ENCODE assay signal across 1 cellular context in the genomic region with DNA sequence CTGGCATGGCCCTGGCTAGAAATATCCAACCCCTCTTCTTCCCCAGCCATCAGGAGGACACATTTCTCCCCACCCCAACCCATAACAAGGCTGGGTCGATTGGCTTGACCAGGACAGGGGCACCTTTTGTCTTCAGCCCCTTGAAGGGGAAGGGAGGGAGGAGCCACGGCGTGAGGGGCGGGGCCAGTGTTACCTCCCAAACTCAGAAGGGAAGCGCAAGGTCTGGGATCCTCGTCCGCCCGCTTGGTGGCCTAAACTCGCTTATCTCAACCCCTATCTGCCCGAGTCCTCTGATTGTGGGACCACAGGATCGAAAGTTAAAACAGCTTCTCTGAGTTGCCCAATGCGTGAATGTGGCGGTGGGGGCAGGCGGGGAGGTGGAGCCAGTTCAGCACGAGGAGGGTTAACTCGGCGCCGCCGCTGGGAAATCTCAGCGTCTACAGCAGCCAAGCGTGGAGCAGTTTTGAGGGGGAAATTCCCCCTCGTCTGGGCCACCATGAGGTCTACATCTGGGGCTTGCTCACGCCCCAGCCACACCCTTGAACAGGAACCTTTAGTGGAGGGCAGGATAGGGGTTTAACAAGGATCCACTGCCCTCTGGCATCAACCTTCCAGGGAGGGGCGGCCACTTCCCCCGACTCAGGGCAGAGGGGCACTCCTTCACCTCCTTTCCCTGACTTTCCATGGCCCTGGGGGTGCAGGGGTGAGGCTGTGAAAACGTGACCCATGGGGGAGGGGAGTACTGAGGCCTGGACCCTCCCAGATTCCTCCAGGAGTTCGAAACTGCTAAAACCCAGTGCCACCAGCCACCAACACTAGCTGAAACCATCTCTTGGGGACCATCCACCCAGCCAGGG.
TF ChIP-seq lines count a peak whose summit lies in the region.

No MANE protein-coding gene starts in this region.

TF ChIP-seq in GM12878, 131 proteins besides CTCF, POLR2A, EP300 and RAD21 (continued from another document and continues in another):
- TF ChIP-seq, protein P1, sequence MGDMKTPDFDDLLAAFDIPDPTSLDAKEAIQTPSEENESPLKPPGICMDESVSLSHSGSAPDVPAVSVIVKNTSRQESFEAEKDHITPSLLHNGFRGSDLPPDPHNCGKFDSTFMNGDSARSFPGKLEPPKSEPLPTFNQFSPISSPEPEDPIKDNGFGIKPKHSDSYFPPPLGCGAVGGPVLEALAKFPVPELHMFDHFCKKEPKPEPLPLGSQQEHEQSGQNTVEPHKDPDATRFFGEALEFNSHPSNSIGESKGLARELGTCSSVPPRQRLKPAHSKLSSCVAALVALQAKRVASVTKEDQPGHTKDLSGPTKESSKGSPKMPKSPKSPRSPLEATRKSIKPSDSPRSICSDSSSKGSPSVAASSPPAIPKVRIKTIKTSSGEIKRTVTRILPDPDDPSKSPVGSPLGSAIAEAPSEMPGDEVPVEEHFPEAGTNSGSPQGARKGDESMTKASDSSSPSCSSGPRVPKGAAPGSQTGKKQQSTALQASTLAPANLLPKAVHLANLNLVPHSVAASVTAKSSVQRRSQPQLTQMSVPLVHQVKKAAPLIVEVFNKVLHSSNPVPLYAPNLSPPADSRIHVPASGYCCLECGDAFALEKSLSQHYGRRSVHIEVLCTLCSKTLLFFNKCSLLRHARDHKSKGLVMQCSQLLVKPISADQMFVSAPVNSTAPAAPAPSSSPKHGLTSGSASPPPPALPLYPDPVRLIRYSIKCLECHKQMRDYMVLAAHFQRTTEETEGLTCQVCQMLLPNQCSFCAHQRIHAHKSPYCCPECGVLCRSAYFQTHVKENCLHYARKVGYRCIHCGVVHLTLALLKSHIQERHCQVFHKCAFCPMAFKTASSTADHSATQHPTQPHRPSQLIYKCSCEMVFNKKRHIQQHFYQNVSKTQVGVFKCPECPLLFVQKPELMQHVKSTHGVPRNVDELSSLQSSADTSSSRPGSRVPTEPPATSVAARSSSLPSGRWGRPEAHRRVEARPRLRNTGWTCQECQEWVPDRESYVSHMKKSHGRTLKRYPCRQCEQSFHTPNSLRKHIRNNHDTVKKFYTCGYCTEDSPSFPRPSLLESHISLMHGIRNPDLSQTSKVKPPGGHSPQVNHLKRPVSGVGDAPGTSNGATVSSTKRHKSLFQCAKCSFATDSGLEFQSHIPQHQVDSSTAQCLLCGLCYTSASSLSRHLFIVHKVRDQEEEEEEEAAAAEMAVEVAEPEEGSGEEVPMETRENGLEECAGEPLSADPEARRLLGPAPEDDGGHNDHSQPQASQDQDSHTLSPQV (IDR thresholded peaks at IDR 0.05), result no peak
- TF ChIP-seq, protein P2, sequence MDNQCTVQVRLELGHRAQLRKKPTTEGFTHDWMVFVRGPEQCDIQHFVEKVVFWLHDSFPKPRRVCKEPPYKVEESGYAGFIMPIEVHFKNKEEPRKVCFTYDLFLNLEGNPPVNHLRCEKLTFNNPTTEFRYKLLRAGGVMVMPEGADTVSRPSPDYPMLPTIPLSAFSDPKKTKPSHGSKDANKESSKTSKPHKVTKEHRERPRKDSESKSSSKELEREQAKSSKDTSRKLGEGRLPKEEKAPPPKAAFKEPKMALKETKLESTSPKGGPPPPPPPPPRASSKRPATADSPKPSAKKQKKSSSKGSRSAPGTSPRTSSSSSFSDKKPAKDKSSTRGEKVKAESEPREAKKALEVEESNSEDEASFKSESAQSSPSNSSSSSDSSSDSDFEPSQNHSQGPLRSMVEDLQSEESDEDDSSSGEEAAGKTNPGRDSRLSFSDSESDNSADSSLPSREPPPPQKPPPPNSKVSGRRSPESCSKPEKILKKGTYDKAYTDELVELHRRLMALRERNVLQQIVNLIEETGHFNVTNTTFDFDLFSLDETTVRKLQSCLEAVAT (IDR thresholded peaks at IDR 0.05), result 0 out of 2 replicates have a peak, but pooled peaks have one; percentile 8
- TF ChIP-seq, protein P3, sequence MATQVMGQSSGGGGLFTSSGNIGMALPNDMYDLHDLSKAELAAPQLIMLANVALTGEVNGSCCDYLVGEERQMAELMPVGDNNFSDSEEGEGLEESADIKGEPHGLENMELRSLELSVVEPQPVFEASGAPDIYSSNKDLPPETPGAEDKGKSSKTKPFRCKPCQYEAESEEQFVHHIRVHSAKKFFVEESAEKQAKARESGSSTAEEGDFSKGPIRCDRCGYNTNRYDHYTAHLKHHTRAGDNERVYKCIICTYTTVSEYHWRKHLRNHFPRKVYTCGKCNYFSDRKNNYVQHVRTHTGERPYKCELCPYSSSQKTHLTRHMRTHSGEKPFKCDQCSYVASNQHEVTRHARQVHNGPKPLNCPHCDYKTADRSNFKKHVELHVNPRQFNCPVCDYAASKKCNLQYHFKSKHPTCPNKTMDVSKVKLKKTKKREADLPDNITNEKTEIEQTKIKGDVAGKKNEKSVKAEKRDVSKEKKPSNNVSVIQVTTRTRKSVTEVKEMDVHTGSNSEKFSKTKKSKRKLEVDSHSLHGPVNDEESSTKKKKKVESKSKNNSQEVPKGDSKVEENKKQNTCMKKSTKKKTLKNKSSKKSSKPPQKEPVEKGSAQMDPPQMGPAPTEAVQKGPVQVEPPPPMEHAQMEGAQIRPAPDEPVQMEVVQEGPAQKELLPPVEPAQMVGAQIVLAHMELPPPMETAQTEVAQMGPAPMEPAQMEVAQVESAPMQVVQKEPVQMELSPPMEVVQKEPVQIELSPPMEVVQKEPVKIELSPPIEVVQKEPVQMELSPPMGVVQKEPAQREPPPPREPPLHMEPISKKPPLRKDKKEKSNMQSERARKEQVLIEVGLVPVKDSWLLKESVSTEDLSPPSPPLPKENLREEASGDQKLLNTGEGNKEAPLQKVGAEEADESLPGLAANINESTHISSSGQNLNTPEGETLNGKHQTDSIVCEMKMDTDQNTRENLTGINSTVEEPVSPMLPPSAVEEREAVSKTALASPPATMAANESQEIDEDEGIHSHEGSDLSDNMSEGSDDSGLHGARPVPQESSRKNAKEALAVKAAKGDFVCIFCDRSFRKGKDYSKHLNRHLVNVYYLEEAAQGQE (IDR thresholded peaks at IDR 0.05; ENCODE audit: low read depth, low read length), result no peak
- no peak for TF ChIP-seq BCL11A (IDR thresholded peaks at IDR 0.05; ENCODE audit: low read depth, low read length)
- TF ChIP-seq SUZ12 (IDR thresholded peaks at IDR 0.05; ENCODE audit: unreplicated experiment), result no peak
- TF ChIP-seq RFX5 (IDR thresholded peaks at IDR 0.05; ENCODE audit: low read depth, low read length), result no peak
- peak; percentile 44; the same call in 1 of the 2 replicates for TF ChIP-seq EED (IDR thresholded peaks at IDR 0.05; ENCODE audit: low read depth)
- TF ChIP-seq, protein P4, sequence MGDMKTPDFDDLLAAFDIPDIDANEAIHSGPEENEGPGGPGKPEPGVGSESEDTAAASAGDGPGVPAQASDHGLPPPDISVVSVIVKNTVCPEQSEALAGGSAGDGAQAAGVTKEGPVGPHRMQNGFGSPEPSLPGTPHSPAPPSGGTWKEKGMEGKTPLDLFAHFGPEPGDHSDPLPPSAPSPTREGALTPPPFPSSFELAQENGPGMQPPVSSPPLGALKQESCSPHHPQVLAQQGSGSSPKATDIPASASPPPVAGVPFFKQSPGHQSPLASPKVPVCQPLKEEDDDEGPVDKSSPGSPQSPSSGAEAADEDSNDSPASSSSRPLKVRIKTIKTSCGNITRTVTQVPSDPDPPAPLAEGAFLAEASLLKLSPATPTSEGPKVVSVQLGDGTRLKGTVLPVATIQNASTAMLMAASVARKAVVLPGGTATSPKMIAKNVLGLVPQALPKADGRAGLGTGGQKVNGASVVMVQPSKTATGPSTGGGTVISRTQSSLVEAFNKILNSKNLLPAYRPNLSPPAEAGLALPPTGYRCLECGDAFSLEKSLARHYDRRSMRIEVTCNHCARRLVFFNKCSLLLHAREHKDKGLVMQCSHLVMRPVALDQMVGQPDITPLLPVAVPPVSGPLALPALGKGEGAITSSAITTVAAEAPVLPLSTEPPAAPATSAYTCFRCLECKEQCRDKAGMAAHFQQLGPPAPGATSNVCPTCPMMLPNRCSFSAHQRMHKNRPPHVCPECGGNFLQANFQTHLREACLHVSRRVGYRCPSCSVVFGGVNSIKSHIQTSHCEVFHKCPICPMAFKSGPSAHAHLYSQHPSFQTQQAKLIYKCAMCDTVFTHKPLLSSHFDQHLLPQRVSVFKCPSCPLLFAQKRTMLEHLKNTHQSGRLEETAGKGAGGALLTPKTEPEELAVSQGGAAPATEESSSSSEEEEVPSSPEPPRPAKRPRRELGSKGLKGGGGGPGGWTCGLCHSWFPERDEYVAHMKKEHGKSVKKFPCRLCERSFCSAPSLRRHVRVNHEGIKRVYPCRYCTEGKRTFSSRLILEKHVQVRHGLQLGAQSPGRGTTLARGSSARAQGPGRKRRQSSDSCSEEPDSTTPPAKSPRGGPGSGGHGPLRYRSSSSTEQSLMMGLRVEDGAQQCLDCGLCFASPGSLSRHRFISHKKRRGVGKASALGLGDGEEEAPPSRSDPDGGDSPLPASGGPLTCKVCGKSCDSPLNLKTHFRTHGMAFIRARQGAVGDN (IDR thresholded peaks at IDR 0.05), result no peak
- TF ChIP-seq SP1 (IDR thresholded peaks at IDR 0.05; ENCODE audit: low read depth, low read length), result no peak
- TF ChIP-seq POLR2AphosphoS2 (IDR thresholded peaks at IDR 0.05; ENCODE audit: low read depth, low read length), result no peak
- TF ChIP-seq, protein P5, sequence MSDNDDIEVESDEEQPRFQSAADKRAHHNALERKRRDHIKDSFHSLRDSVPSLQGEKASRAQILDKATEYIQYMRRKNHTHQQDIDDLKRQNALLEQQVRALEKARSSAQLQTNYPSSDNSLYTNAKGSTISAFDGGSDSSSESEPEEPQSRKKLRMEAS (IDR thresholded peaks at IDR 0.05; ENCODE audit: low read depth, low read length), result no peak
- TF ChIP-seq FOXK2 (IDR thresholded peaks at IDR 0.05), result no peak
- TF ChIP-seq, protein P6, sequence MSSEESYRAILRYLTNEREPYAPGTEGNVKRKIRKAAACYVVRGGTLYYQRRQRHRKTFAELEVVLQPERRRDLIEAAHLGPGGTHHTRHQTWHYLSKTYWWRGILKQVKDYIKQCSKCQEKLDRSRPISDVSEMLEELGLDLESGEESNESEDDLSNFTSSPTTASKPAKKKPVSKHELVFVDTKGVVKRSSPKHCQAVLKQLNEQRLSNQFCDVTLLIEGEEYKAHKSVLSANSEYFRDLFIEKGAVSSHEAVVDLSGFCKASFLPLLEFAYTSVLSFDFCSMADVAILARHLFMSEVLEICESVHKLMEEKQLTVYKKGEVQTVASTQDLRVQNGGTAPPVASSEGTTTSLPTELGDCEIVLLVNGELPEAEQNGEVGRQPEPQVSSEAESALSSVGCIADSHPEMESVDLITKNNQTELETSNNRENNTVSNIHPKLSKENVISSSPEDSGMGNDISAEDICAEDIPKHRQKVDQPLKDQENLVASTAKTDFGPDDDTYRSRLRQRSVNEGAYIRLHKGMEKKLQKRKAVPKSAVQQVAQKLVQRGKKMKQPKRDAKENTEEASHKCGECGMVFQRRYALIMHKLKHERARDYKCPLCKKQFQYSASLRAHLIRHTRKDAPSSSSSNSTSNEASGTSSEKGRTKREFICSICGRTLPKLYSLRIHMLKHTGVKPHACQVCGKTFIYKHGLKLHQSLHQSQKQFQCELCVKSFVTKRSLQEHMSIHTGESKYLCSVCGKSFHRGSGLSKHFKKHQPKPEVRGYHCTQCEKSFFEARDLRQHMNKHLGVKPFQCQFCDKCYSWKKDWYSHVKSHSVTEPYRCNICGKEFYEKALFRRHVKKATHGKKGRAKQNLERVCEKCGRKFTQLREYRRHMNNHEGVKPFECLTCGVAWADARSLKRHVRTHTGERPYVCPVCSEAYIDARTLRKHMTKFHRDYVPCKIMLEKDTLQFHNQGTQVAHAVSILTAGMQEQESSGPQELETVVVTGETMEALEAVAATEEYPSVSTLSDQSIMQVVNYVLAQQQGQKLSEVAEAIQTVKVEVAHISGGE (CRISPR knock-in tag; IDR thresholded peaks at IDR 0.05), result no peak
- TF ChIP-seq SIN3A (IDR thresholded peaks at IDR 0.05; ENCODE audit: low read depth, low read length), result no peak; the same call in 1 of the 2 replicates
- TF ChIP-seq JUND (IDR thresholded peaks at IDR 0.05; ENCODE audit: low read depth, low read length), result no peak
- TF ChIP-seq, protein P7, sequence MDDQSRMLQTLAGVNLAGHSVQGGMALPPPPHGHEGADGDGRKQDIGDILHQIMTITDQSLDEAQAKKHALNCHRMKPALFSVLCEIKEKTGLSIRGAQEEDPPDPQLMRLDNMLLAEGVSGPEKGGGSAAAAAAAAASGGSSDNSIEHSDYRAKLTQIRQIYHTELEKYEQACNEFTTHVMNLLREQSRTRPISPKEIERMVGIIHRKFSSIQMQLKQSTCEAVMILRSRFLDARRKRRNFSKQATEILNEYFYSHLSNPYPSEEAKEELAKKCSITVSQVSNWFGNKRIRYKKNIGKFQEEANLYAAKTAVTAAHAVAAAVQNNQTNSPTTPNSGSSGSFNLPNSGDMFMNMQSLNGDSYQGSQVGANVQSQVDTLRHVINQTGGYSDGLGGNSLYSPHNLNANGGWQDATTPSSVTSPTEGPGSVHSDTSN (IDR thresholded peaks at IDR 0.05; ENCODE audit: insufficient replicate concordance, low read depth, low read length), result no peak
- no peak for TF ChIP-seq KDM1A (IDR thresholded peaks at IDR 0.05; ENCODE audit: borderline replicate concordance)
- no peak for TF ChIP-seq NR2C2 (IDR thresholded peaks at IDR 0.05; ENCODE audit: borderline replicate concordance, control insufficient read depth, insufficient read length, low read depth)
- TF ChIP-seq PAX8 (IDR thresholded peaks at IDR 0.05), result no peak
- no peak for TF ChIP-seq SPI1 (IDR thresholded peaks at IDR 0.05; ENCODE audit: borderline replicate concordance, insufficient read depth, low read depth, low read length)
- TF ChIP-seq, protein P8, sequence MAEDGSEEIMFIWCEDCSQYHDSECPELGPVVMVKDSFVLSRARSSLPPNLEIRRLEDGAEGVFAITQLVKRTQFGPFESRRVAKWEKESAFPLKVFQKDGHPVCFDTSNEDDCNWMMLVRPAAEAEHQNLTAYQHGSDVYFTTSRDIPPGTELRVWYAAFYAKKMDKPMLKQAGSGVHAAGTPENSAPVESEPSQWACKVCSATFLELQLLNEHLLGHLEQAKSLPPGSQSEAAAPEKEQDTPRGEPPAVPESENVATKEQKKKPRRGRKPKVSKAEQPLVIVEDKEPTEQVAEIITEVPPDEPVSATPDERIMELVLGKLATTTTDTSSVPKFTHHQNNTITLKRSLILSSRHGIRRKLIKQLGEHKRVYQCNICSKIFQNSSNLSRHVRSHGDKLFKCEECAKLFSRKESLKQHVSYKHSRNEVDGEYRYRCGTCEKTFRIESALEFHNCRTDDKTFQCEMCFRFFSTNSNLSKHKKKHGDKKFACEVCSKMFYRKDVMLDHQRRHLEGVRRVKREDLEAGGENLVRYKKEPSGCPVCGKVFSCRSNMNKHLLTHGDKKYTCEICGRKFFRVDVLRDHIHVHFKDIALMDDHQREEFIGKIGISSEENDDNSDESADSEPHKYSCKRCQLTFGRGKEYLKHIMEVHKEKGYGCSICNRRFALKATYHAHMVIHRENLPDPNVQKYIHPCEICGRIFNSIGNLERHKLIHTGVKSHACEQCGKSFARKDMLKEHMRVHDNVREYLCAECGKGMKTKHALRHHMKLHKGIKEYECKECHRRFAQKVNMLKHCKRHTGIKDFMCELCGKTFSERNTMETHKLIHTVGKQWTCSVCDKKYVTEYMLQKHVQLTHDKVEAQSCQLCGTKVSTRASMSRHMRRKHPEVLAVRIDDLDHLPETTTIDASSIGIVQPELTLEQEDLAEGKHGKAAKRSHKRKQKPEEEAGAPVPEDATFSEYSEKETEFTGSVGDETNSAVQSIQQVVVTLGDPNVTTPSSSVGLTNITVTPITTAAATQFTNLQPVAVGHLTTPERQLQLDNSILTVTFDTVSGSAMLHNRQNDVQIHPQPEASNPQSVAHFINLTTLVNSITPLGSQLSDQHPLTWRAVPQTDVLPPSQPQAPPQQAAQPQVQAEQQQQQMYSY (CRISPR knock-in tag; IDR thresholded peaks at IDR 0.05), result no peak
- TF ChIP-seq ZNF384 (IDR thresholded peaks at IDR 0.05; ENCODE audit: borderline replicate concordance, low read depth, low read length), result no peak
- no peak for TF ChIP-seq ASH2L (IDR thresholded peaks at IDR 0.05; ENCODE audit: borderline replicate concordance, low read depth)
- no peak for TF ChIP-seq TARDBP (IDR thresholded peaks at IDR 0.05; ENCODE audit: borderline replicate concordance)
